ENCODE assay signal across 18 cellular contexts in the genomic region with DNA sequence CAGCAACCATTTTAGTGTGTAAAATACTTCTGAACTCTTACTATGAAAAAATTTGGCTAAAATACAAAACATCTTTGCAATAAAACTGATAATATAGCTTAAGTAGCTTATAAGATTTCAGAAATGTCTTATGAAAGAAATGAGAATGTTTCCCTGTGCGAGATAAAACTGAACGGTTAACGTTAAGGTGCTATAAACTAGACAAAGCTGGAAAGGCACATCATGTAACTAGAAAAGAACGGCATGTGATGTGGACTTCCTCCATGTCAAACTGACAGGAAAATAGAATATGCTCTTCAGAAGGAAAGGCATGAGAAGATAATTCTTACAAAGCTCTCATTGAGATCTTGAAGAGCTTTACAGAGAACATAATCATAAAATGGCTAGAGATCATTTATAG. TPM values are rescaled to one million over a fixed set of nuclear protein-coding genes. Genes with fewer than 3 reads are reported as not detected.
A peak's percentile ranks its signal among the peaks of the same experiment; 100 is the strongest.
DNase-seq lines count a peak whose midpoint lies in the region; ATAC-seq and TF ChIP-seq lines count a peak whose summit lies in the region.
"Had no signal": no experiment of that assay in that cellular context is flagged by ENCODE, and none has a peak within 500 bp of the region (broad histone marks: within the 10 kb centered on the region; RNA-seq: fewer than 3 reads in every experiment).

No MANE protein-coding gene starts in this region.

- no peak for ATAC-seq in activated naive CD4-positive, alpha-beta T cell treated with anti-CD3 and anti-CD28 coated beads, Interleukin-2, amount 50 U/mL, for 72 hours
- ATAC-seq: activated CD8-positive, alpha-beta memory T cell treated with anti-CD3 and anti-CD28 coated beads, Interleukin-2, amount 10 ng/mL, durations not matched to agents 7 days and 5 days had no signal

- peaks cover 27% of the 10 kb centered on the region for H3K4me1 ChIP-seq in suprapubic skin

- no peaks in the 10 kb centered on the region for H3K9me3 ChIP-seq in suprapubic skin

- 75% methylated on average over 4 of the region's 4 CpGs for whole genome bisulfite sequencing in suprapubic skin

- H3K4me1 Mint-ChIP-seq in activated naive CD4-positive, alpha-beta T cell treated with anti-CD3 and anti-CD28 coated beads, Interleukin-2, amount 10 ng/mL, durations not matched to agents 7 days and 5 days, result peaks cover 44% of the 10 kb centered on the region

- TF ChIP-seq CTCF in LNCaP clone FGC (IDR thresholded peaks at IDR 0.05; ENCODE audit: control insufficient read depth, extremely low read depth, insufficient read depth) (no peak), fibroblast of villous mesenchyme (IDR thresholded peaks at IDR 0.05; ENCODE audit: insufficient read depth, low read depth, low read length) (no peak), suprapubic skin (IDR thresholded peaks at IDR 0.05) (no peak)

- H3K27ac Mint-ChIP-seq in activated naive CD4-positive, alpha-beta T cell treated with anti-CD3 and anti-CD28 coated beads, Interleukin-2, amount 10 ng/mL, durations not matched to agents 7 days and 5 days, result peak overlapping the region; percentile 49
- no peak overlapping the region for H3K27ac Mint-ChIP-seq in activated naive CD4-positive, alpha-beta T cell treated with anti-CD3 and anti-CD28 coated beads, Interleukin-2, amount 50 U/mL, for 72 hours
- H3K27ac Mint-ChIP-seq: activated CD8-positive, alpha-beta memory T cell treated with anti-CD3 and anti-CD28 coated beads, Interleukin-2, amount 10 ng/mL, durations not matched to agents 7 days and 5 days; activated naive CD8-positive, alpha-beta T cell treated with anti-CD3 and anti-CD28 coated beads, Interleukin-2, amount 10 ng/mL, durations not matched to agents 7 days and 5 days had no signal

- H3K27me3 Mint-ChIP-seq in activated naive CD4-positive, alpha-beta T cell treated with anti-CD3 and anti-CD28 coated beads, Interleukin-2, amount 10 ng/mL, durations not matched to agents 7 days and 5 days, result no peaks in the 10 kb centered on the region
- H3K27me3 Mint-ChIP-seq: activated CD8-positive, alpha-beta memory T cell treated with anti-CD3 and anti-CD28 coated beads, Interleukin-2, amount 10 ng/mL, durations not matched to agents 7 days and 5 days; activated naive CD8-positive, alpha-beta T cell treated with anti-CD3 and anti-CD28 coated beads, Interleukin-2, amount 10 ng/mL, durations not matched to agents 7 days and 5 days had no signal

- CTCF ChIA-PET in activated naive CD4-positive, alpha-beta T cell treated with anti-CD3 and anti-CD28 coated beads, Interleukin-2, amount 10 ng/mL, durations not matched to agents 7 days and 5 days (lab: Charles Lee), result no interaction called here

- TF ChIP-seq EP300 in suprapubic skin (IDR thresholded peaks at IDR 0.05), result no peak

- no peak for TF ChIP-seq POLR2A in suprapubic skin (IDR thresholded peaks at IDR 0.05)

- no peak overlapping the region for H3K27ac ChIP-seq in suprapubic skin
- H3K27ac ChIP-seq: SK-N-MC had no signal

- no peak overlapping the region for H3K4me3 ChIP-seq in LNCaP clone FGC (ENCODE audit: low read depth, low read length)
- H3K4me3 ChIP-seq in fibroblast of villous mesenchyme (ENCODE audit: low read depth, low read length), result no peak overlapping the region
- no peak overlapping the region for H3K4me3 ChIP-seq in suprapubic skin
- H3K4me3 ChIP-seq: K562, right atrium auricular region, SK-N-MC had no signal

- H3K36me3 ChIP-seq in suprapubic skin, result peaks cover 6% of the 10 kb centered on the region
- H3K36me3 ChIP-seq: right atrium auricular region had no signal

- no peak for DNase-seq in activated naive CD4-positive, alpha-beta T cell treated with anti-CD3 and anti-CD28 coated beads, Interleukin-2, amount 10 ng/mL, durations not matched to agents 7 days and 5 days
- DNase-seq in activated naive CD4-positive, alpha-beta T cell treated with anti-CD3 and anti-CD28 coated beads, Interleukin-2, amount 50 U/mL, for 72 hours (ENCODE audit: low spot score in 2 of 2), result no peak
- DNase-seq in LNCaP clone FGC (ENCODE audit: low read depth) (peak; percentile 28), fibroblast of villous mesenchyme (ENCODE audit: low read depth) (peak; percentile 70), pons (ENCODE audit: low spot score) (peak; percentile 19), NCI-H1694 (lab: John Stamatoyannopoulos, UW) (no peak), NCI-H1930 (lab: John Stamatoyannopoulos, UW) (no peak), suprapubic skin (ENCODE audit: low spot score in 2 of 2) (no peak)
- DNase-seq: activated CD8-positive, alpha-beta memory T cell treated with anti-CD3 and anti-CD28 coated beads, Interleukin-2, amount 10 ng/mL, durations not matched to agents 7 days and 5 days; activated naive CD8-positive, alpha-beta T cell treated with anti-CD3 and anti-CD28 coated beads, Interleukin-2, amount 10 ng/mL, durations not matched to agents 7 days and 5 days; effector CD4-positive, alpha-beta T cell; left cardiac atrium; NCI-H1105 treated with DMSO at 0.1 percent for 48 hours; NCI-H226 had no signal

- H3K9me3 Mint-ChIP-seq in activated naive CD4-positive, alpha-beta T cell treated with anti-CD3 and anti-CD28 coated beads, Interleukin-2, amount 10 ng/mL, durations not matched to agents 7 days and 5 days, result peaks cover 19% of the 10 kb centered on the region
- peaks cover 15 to 31% of the 10 kb centered on the region in 2 donors for H3K9me3 Mint-ChIP-seq in activated naive CD4-positive, alpha-beta T cell treated with anti-CD3 and anti-CD28 coated beads, Interleukin-2, amount 50 U/mL, for 72 hours

- no peak overlapping the region for H3K4me3 Mint-ChIP-seq in activated naive CD4-positive, alpha-beta T cell treated with anti-CD3 and anti-CD28 coated beads, Interleukin-2, amount 10 ng/mL, durations not matched to agents 7 days and 5 days
- H3K4me3 Mint-ChIP-seq: activated CD8-positive, alpha-beta memory T cell treated with anti-CD3 and anti-CD28 coated beads, Interleukin-2, amount 10 ng/mL, durations not matched to agents 7 days and 5 days; activated naive CD8-positive, alpha-beta T cell treated with anti-CD3 and anti-CD28 coated beads, Interleukin-2, amount 10 ng/mL, durations not matched to agents 7 days and 5 days; neural crest cell had no signal

- no peaks in the 10 kb centered on the region for H3K27me3 ChIP-seq in suprapubic skin
- H3K27me3 ChIP-seq: right atrium auricular region had no signal

- peaks cover 55% of the 10 kb centered on the region for H3K36me3 Mint-ChIP-seq in activated naive CD4-positive, alpha-beta T cell treated with anti-CD3 and anti-CD28 coated beads, Interleukin-2, amount 10 ng/mL, durations not matched to agents 7 days and 5 days
- H3K36me3 Mint-ChIP-seq in activated naive CD4-positive, alpha-beta T cell treated with anti-CD3 and anti-CD28 coated beads, Interleukin-2, amount 50 U/mL, for 72 hours, result peaks cover 28 to 45% of the 10 kb centered on the region in 2 donors

RNA-seq across cellular contexts. Expression of a gene that starts 36.5 kb away (rescaled TPM):
- 10 to 100 TPM; 34.6 to 45.1 TPM for total RNA-seq in activated naive CD4-positive, alpha-beta T cell treated with anti-CD3 and anti-CD28 coated beads, Interleukin-2, amount 50 U/mL, for 72 hours
- 47.0 and 66.1 TPM in 2 replicates for total RNA-seq in fibroblast of villous mesenchyme
- 10 to 100 TPM; 38.5 to 46.3 (median 43.7) TPM for total RNA-seq in suprapubic skin

RNA-seq across cellular contexts. Expression of a gene that starts 59.2 kb away (rescaled TPM):
- 1 to 10 TPM; 1.8 to 1.9 TPM for total RNA-seq in activated naive CD4-positive, alpha-beta T cell treated with anti-CD3 and anti-CD28 coated beads, Interleukin-2, amount 50 U/mL, for 72 hours
- total RNA-seq in fibroblast of villous mesenchyme (1.6 and 2.2 TPM in 2 replicates), suprapubic skin (100 to 1,000 TPM; 218 to 274 (median 257) TPM)

Comparison
In these comparisons a context has a peak if more than half of its experiments do, and no peak if none do; other contexts are left out.
1. DNase-seq: peak in LNCaP clone FGC (single experiment), fibroblast of villous mesenchyme (single experiment) and pons (single experiment); none in activated naive CD4-positive, alpha-beta T cell treated with anti-CD3 and anti-CD28 coated beads, Interleukin-2, amount 10 ng/mL, durations not matched to agents 7 days and 5 days (single experiment), activated naive CD4-positive, alpha-beta T cell treated with anti-CD3 and anti-CD28 coated beads, Interleukin-2, amount 50 U/mL, for 72 hours (0 of 2), NCI-H1694 (single experiment), NCI-H1930 (0 of 2) and suprapubic skin (0 of 2).
2. RNA of a gene that starts 59.2 kb away (total RNA-seq): 218 to 274 TPM in suprapubic skin; 1.6 to 2.2 TPM in fibroblast of villous mesenchyme and 1.8 to 1.9 TPM in activated naive CD4-positive, alpha-beta T cell treated with anti-CD3 and anti-CD28 coated beads, Interleukin-2, amount 50 U/mL, for 72 hours; every median in the first group is over 10 times any median in the second.